9 cellular contexts compared by ENCODE assay signal in genomic region chr1:40736085-40736531, GRCh38. TPM values are rescaled to one million over a fixed set of nuclear protein-coding genes. Genes with fewer than 3 reads are reported as not detected.
DNase-seq lines count a peak whose midpoint lies in the region; ATAC-seq, FAIRE-seq and TF ChIP-seq lines count a peak whose summit lies in the region.
"Had no signal": no experiment of that assay in that cellular context is flagged by ENCODE, and none has a peak within 500 bp of the region (broad histone marks: within the 10 kb centered on the region; RNA-seq: fewer than 3 reads in every experiment).

No MANE protein-coding gene starts in this region.

- no peak overlapping the region for H2BK120ac ChIP-seq in H1 (replicated peaks; ENCODE audit: low read depth, low read length)

- TF ChIP-seq CTCF in H1 (IDR thresholded peaks at IDR 0.05; ENCODE audit: control extremely low read depth in 1 of 3, insufficient read depth in 1 of 3, low read depth in 1 of 3, low read length in 3 of 3) (no peak), HepG2 (CRISPR knock-in tag; IDR thresholded peaks at IDR 0.05) (no peak), uterus (IDR thresholded peaks at IDR 0.05) (no peak)

- peak; percentile 63 for FAIRE-seq in H1 (lab: Jason Lieb, UNC)
- FAIRE-seq in HepG2 (lab: Jason Lieb, UNC): no peak
- no peak for FAIRE-seq in frontal cortex (lab: Jason Lieb, UNC)

- intact Hi-C loops in Right ventricle myocardium superior (cut with DNase I) (no loop called here), cardiac septum (cut with DNase I) (loop anchor here (1.0 kb wide), 1 partner anchor 45 kb away; the partner anchor contains the start of gene NFYC), HepG2 (cut with micrococcal nuclease; ENCODE audit: unreplicated experiment) (no loop called here), uterus (cut with DNase I; ENCODE audit: low total_unique reads) (no loop called here)

- H3K79me1 ChIP-seq in H1 (ENCODE audit: low read depth, low read length): peaks cover 5% of the 10 kb centered on the region

- H3K27me3 ChIP-seq in H1 (replicated peaks in 1 of 4; ENCODE audit: control insufficient read depth in 3 of 4, extremely low read depth in 1 of 4, insufficient read depth in 3 of 4, low read length in 3 of 4) (no peaks in the 10 kb centered on the region), HepG2 (ENCODE audit: control insufficient read depth in 1 of 2, insufficient read depth in 2 of 2, low read length in 2 of 2) (no peaks in the 10 kb centered on the region), uterus (no peaks in the 10 kb centered on the region), MG63 (no peaks in the 10 kb centered on the region)

- no peak overlapping the region for H2AK5ac ChIP-seq in H1 (ENCODE audit: low read depth, low read length)

- H2BK12ac ChIP-seq in H1 (ENCODE audit: low read depth, low read length): no peak overlapping the region

- POLR2A ChIA-PET in H1 (lab: Charles Lee; ENCODE audit: partially characterized antibody) (interaction anchor here (0.7 to 1.0 kb wide), 2 partner anchors 9 to 12 kb away, joined by 3 read pairs; no protein-coding TSS in a partner anchor), HepG2 (lab: Yijun Ruan, JAX) (no interaction called here)

- H3K23me2 ChIP-seq in H1 (ENCODE audit: low read depth, low read length): no peaks in the 10 kb centered on the region

- H3K14ac ChIP-seq in H1 (ENCODE audit: insufficient read length): no peak overlapping the region

- no peak overlapping the region for H4K91ac ChIP-seq in H1 (replicated peaks; ENCODE audit: insufficient read length, low read length)

- H2BK5ac ChIP-seq in H1 (ENCODE audit: low read depth, low read length): no peak overlapping the region

- H3K23ac ChIP-seq in H1 (ENCODE audit: insufficient read length): no peak overlapping the region

- peak; percentile 45 for ATAC-seq in Right ventricle myocardium superior (ENCODE audit: poor library complexity)
- ATAC-seq in HepG2: no peak
- ATAC-seq in HG03095 (IDR thresholded peaks at IDR 0.05; ENCODE audit: unreplicated experiment): no peak

- H2AFZ ChIP-seq in H1 (ENCODE audit: low read length) (no peak overlapping the region), HepG2 (ENCODE audit: low read length) (no peak overlapping the region)

- TF ChIP-seq RAD21 in H1 (IDR thresholded peaks at IDR 0.05 in 1 of 2, conservative IDR thresholded peaks at IDR 0.05 in 1 of 2; ENCODE audit: low read depth in 2 of 2, low read length in 2 of 2): no peak
- no peak for TF ChIP-seq RAD21 in HepG2 (CRISPR knock-in tag; IDR thresholded peaks at IDR 0.05)

- H3K79me2 ChIP-seq in H1 (ENCODE audit: control insufficient read depth in 1 of 2, insufficient read depth in 2 of 2, low read length in 2 of 2): peaks cover 3 to 48% of the 10 kb centered on the region in 2 experiments; a peak in 3 of 4 replicates
- H3K79me2 ChIP-seq in HepG2 (ENCODE audit: insufficient read depth, low read length): peaks cover 52% of the 10 kb centered on the region

- in situ Hi-C loops in HepG2 (cut with HindIII; ENCODE audit: extremely low pct_ligation_motif_present, low pct_unique_long_range_greater_than_20kb): no loop called here

- no peak overlapping the region for H3K4ac ChIP-seq in H1 (replicated peaks; ENCODE audit: insufficient read length, low read depth, low read length)

- H3K9ac ChIP-seq in H1 (replicated peaks in 1 of 4; ENCODE audit: extremely low read depth in 1 of 4, low read depth in 3 of 4, low read length in 3 of 4): no peak overlapping the region
- H3K9ac ChIP-seq in HepG2 (ENCODE audit: insufficient read depth, low read depth, low read length): no peak overlapping the region

- CTCF ChIA-PET in H1 (lab: Charles Lee; ENCODE audit: partially characterized antibody): interaction anchor here (0.6 to 1.7 kb wide), 5 partner anchors 9 to 230 kb away, joined by 3 to 4 read pairs (median 3); no protein-coding TSS in a partner anchor
- CTCF ChIA-PET in HepG2 (lab: Yijun Ruan, JAX; ENCODE audit: low intra/inter-chr PET ratio, low total read pairs): no interaction called here

- H4K8ac ChIP-seq in H1 (ENCODE audit: extremely low read depth, insufficient read depth, low read length): no peak overlapping the region

- H3K4me3 ChIP-seq in H1 (ENCODE audit: extremely low read depth in 1 of 4, insufficient read depth in 2 of 4, low read depth in 3 of 4, low read length in 4 of 4): no peak overlapping the region
- H3K4me3 ChIP-seq in HepG2 (replicated peaks in 1 of 3; ENCODE audit: insufficient read depth in 1 of 3, low read depth in 2 of 3, low read length in 3 of 3): no peak overlapping the region
- H3K4me3 ChIP-seq in uterus: no peak overlapping the region
- no peak overlapping the region for H3K4me3 ChIP-seq in MG63
- H3K4me3 ChIP-seq: HAP-1 had no signal

- H3K4me2 ChIP-seq in H1 (ENCODE audit: insufficient read depth in 1 of 2, low read depth in 2 of 2, low read length in 2 of 2) (no peak overlapping the region), HepG2 (ENCODE audit: low read depth, low read length) (no peak overlapping the region)

- H3K18ac ChIP-seq in H1 (ENCODE audit: extremely low read depth, low read length): no peak overlapping the region

- H3K36me3 ChIP-seq in H1 (ENCODE audit: control insufficient read depth in 2 of 4, insufficient read depth in 4 of 4, low read length in 3 of 4) (peaks cover 0 to 27% (median 14%) of the 10 kb centered on the region in 4 experiments; a peak in 6 of 8 replicates), HepG2 (replicated peaks in 1 of 2; ENCODE audit: control insufficient read depth in 1 of 2, insufficient read depth in 2 of 2, low read length in 2 of 2) (peaks cover 10 to 36% of the 10 kb centered on the region in 2 experiments), uterus (no peaks in the 10 kb centered on the region), MG63 (peaks cover 7% of the 10 kb centered on the region)

- no peak overlapping the region for H2BK20ac ChIP-seq in H1 (ENCODE audit: low read length)

- TF ChIP-seq POLR2A in H1 (IDR thresholded peaks at IDR 0.05; ENCODE audit: control extremely low read depth in 1 of 2, low read depth in 2 of 2, low read length in 2 of 2) (no peak), HepG2 (IDR thresholded peaks at IDR 0.05; ENCODE audit: insufficient read depth in 1 of 2, low read depth in 2 of 2, low read length in 2 of 2) (no peak), uterus (IDR thresholded peaks at IDR 0.05) (no peak)

- no TSS peak for BruUV-seq in HepG2 (replicated peaks; lab: Mats Ljungman, UMichigan)

- H3K4me1 ChIP-seq in H1 (replicated peaks in 1 of 4; ENCODE audit: control insufficient read depth in 3 of 4, insufficient read depth in 4 of 4, low read length in 3 of 4) (no peaks in the 10 kb centered on the region; a peak in 1 of 7 replicates), HepG2 (ENCODE audit: insufficient read depth, low read length) (peaks cover 26% of the 10 kb centered on the region), uterus (no peaks in the 10 kb centered on the region)

- H3K27ac ChIP-seq in H1 (ENCODE audit: low read depth, low read length): no peak overlapping the region
- no peak overlapping the region for H3K27ac ChIP-seq in HepG2 (ENCODE audit: extremely low read length, insufficient read depth, low read length)
- peak overlapping the region; percentile 38 to 39 for H3K27ac ChIP-seq in uterus

- no peak overlapping the region for H2BK15ac ChIP-seq in H1 (ENCODE audit: low read length)

- no peak overlapping the region for H4K5ac ChIP-seq in H1 (ENCODE audit: insufficient read length, low read depth, low read length)

- no peak overlapping the region for H3K56ac ChIP-seq in H1 (replicated peaks; ENCODE audit: insufficient read length, low read depth, low read length)

- TF ChIP-seq EP300 in H1 (IDR thresholded peaks at IDR 0.05; ENCODE audit: borderline replicate concordance in 1 of 2, low read depth in 2 of 2, low read length in 2 of 2): no peak
- no peak for TF ChIP-seq EP300 in HepG2 (IDR thresholded peaks at IDR 0.05; ENCODE audit: low read depth in 2 of 2, low read length in 2 of 2)
- TF ChIP-seq EP300 in HepG2 (CRISPR knock-in tag; IDR thresholded peaks at IDR 0.05; ENCODE audit: borderline replicate concordance): no peak

- DNase-seq in Right ventricle myocardium superior (no peak), cardiac septum (ENCODE audit: low spot score) (no peak), H1 (ENCODE audit: low read depth in 1 of 2, low spot score in 2 of 2) (no peak), HepG2 (ENCODE audit: low spot score) (no peak), uterus (no peak), MG63 (no peak), frontal cortex (ENCODE audit: low spot score in 2 of 2) (no peak)

- peaks cover 0 to 5% of the 10 kb centered on the region in 2 experiments for H4K20me1 ChIP-seq in H1 (replicated peaks in 1 of 2; ENCODE audit: control insufficient read depth in 1 of 2, insufficient read depth in 2 of 2, low read length in 2 of 2)
- H4K20me1 ChIP-seq in HepG2 (ENCODE audit: insufficient read depth, low read length): no peaks in the 10 kb centered on the region

- H3K9me3 ChIP-seq in H1 (ENCODE audit: insufficient read depth in 2 of 2, low read depth in 1 of 2, low read length in 1 of 2) (no peaks in the 10 kb centered on the region), HepG2 (ENCODE audit: low read length) (no peaks in the 10 kb centered on the region), uterus (no peaks in the 10 kb centered on the region), MG63 (peaks cover 12% of the 10 kb centered on the region)
- H3K9me3 ChIP-seq: HAP-1 had no signal

RNA-seq across cellular contexts. Expression of gene NFYC, which starts 44.6 kb away (rescaled TPM):
- 65.9 TPM for total RNA-seq in Right ventricle myocardium superior
- total RNA-seq in cardiac septum: 61.7 TPM
- total RNA-seq in H1 (2021; fragmentation: NEBNext Ultra II Directional; extraction: Animal tissue kit (Norgen Biotek cat#: 25700)): 51.1 and 54.1 TPM in 2 replicates
- polyA plus RNA-seq in H1 (2011; rRNA removed): 107 and 124 TPM in 2 replicates
- polyA plus RNA-seq in H1 (2011; cell fraction: cytosol; rRNA removed): 104 TPM
- polyA plus RNA-seq in H1 (2011; cell fraction: nucleus; rRNA removed): 126 TPM
- 43.6 to 57.9 TPM (median 56.1 TPM) in 4 replicates for polyA plus RNA-seq in H1 (2012, experiment 1 of 2)
- 37.3 TPM for polyA plus RNA-seq in H1 (2012, experiment 2 of 2)
- 42.0 TPM for polyA plus RNA-seq in H1 (2013, experiment 1 of 2)
- polyA plus RNA-seq in H1 (2013, experiment 2 of 2): 38.3 TPM
- 76.7 and 111 TPM in 2 replicates for polyA minus RNA-seq in H1 (2011; rRNA and poly(A)+ RNA removed)
- 57.0 TPM for polyA minus RNA-seq in H1 (2011; cell fraction: cytosol; rRNA and poly(A)+ RNA removed)
- polyA minus RNA-seq in H1 (2011; cell fraction: nucleus; rRNA and poly(A)+ RNA removed): 73.3 TPM
- 33.9 and 41.3 TPM in 2 replicates for total RNA-seq in HepG2 (2016; rRNA removed; fragmentation: Illumina TruSeq; extraction: Trizol)
- 25.9 and 26.3 TPM in 2 replicates for total RNA-seq in HepG2 (2016; cell fraction: cytosol; rRNA removed; fragmentation: Illumina TruSeq; extraction: Trizol; ENCODE audit: low read depth)
- total RNA-seq in HepG2 (2016; cell fraction: insoluble cytoplasmic fraction; rRNA removed; fragmentation: Illumina TruSeq; extraction: Trizol): 33.9 and 40.9 TPM in 2 replicates
- 39.1 and 40.3 TPM in 2 replicates for total RNA-seq in HepG2 (2016; cell fraction: membrane; rRNA removed; fragmentation: Illumina TruSeq; extraction: Trizol)
- 32.4 and 36.8 TPM in 2 replicates for total RNA-seq in HepG2 (2016; cell fraction: nucleus; rRNA removed; fragmentation: Illumina TruSeq; extraction: Trizol)
- 69.6 and 73.7 TPM in 2 replicates for polyA plus RNA-seq in HepG2 (2011; rRNA removed)
- 53.5 and 68.5 TPM in 2 replicates for polyA plus RNA-seq in HepG2 (2011; cell fraction: cytosol; rRNA removed)
- polyA plus RNA-seq in HepG2 (2011; cell fraction: nucleus; rRNA removed): 81.8 and 103 TPM in 2 replicates
- 34.0 and 34.2 TPM in 2 replicates for polyA plus RNA-seq in HepG2 (2012)
- 36.8 and 37.1 TPM in 2 replicates for polyA plus RNA-seq in HepG2 (2016; cell fraction: cytosol; fragmentation: Illumina TruSeq; extraction: Trizol; ENCODE audit: low read depth)
- polyA plus RNA-seq in HepG2 (2016; cell fraction: insoluble cytoplasmic fraction; fragmentation: Illumina TruSeq; extraction: Trizol; ENCODE audit: low read depth): 67.3 and 76.9 TPM in 2 replicates
- 46.4 and 53.8 TPM in 2 replicates for polyA plus RNA-seq in HepG2 (2016; cell fraction: membrane; fragmentation: Illumina TruSeq; extraction: Trizol; ENCODE audit: low read depth)
- 88.2 and 99.1 TPM in 2 replicates for polyA plus RNA-seq in HepG2 (2016; cell fraction: nucleus; fragmentation: Illumina TruSeq; extraction: Trizol; ENCODE audit: insufficient read depth, low read depth)
- 97.3 and 101 TPM in 2 replicates for polyA minus RNA-seq in HepG2 (2011; rRNA and poly(A)+ RNA removed; ENCODE audit: low replicate concordance)
- polyA minus RNA-seq in HepG2 (2011; cell fraction: cytosol; rRNA and poly(A)+ RNA removed): 34.4 and 38.4 TPM in 2 replicates
- 57.3 and 58.2 TPM in 2 replicates for polyA minus RNA-seq in HepG2 (2011; cell fraction: nucleus; rRNA and poly(A)+ RNA removed)
- total RNA-seq in uterus: 10 to 100 TPM; 31.8 to 63.3 (median 44.0) TPM
- 10.7 and 16.4 TPM in 2 replicates for total RNA-seq in MG63 (2014; rRNA removed; shearing (Covaris generic); ENCODE audit: low replicate concordance)
- 31.8 TPM for total RNA-seq in frontal cortex

RNA-seq across cellular contexts. Expression of gene KCNQ4, which starts 47.5 kb away (rescaled TPM):
- total RNA-seq in Right ventricle myocardium superior (2.6 TPM), cardiac septum (3.6 TPM), HepG2 (2016; rRNA removed; fragmentation: Illumina TruSeq; extraction: Trizol) (0.02 TPM in 1 of 2 replicates, not detected in the other), uterus (10 to 100 TPM in 1 of 4 donors, 1 to 10 TPM in 2, not detected in 1; 2.7 to 13.4 (median 7.4) TPM), frontal cortex (1.2 TPM)
- 3.5 and 3.9 TPM in 2 replicates for total RNA-seq in H1 (2021; fragmentation: NEBNext Ultra II Directional; extraction: Animal tissue kit (Norgen Biotek cat#: 25700))
- polyA plus RNA-seq in H1 (2011; rRNA removed) (2.2 and 4.0 TPM in 2 replicates), HepG2 (2011; rRNA removed) (0.03 and 0.09 TPM in 2 replicates)
- polyA plus RNA-seq in H1 (2011; cell fraction: cytosol; rRNA removed): 1.9 TPM
- polyA plus RNA-seq in H1 (2011; cell fraction: nucleus; rRNA removed): 7.6 TPM
- 3.0 to 5.7 TPM (median 4.7 TPM) in 4 replicates for polyA plus RNA-seq in H1 (2012, experiment 1 of 2)
- 3.1 TPM for polyA plus RNA-seq in H1 (2012, experiment 2 of 2)
- 2.7 TPM for polyA plus RNA-seq in H1 (2013, experiment 1 of 2)
- 2.5 TPM for polyA plus RNA-seq in H1 (2013, experiment 2 of 2)
- 1.2 and 1.3 TPM in 2 replicates for polyA minus RNA-seq in H1 (2011; rRNA and poly(A)+ RNA removed)
- 2.1 TPM for polyA minus RNA-seq in H1 (2011; cell fraction: cytosol; rRNA and poly(A)+ RNA removed)
- 2.5 TPM for polyA minus RNA-seq in H1 (2011; cell fraction: nucleus; rRNA and poly(A)+ RNA removed)
- not detected in 2 replicates for total RNA-seq in HepG2 (2016; cell fraction: cytosol; rRNA removed; fragmentation: Illumina TruSeq; extraction: Trizol; ENCODE audit: low read depth)
- total RNA-seq in HepG2 (2016; cell fraction: insoluble cytoplasmic fraction; rRNA removed; fragmentation: Illumina TruSeq; extraction: Trizol): not detected in 2 replicates
- total RNA-seq in HepG2 (2016; cell fraction: membrane; rRNA removed; fragmentation: Illumina TruSeq; extraction: Trizol): not detected in 2 replicates
- total RNA-seq in HepG2 (2016; cell fraction: nucleus; rRNA removed; fragmentation: Illumina TruSeq; extraction: Trizol): not detected in 2 replicates
- 0.03 and 0.05 TPM in 2 replicates for polyA plus RNA-seq in HepG2 (2011; cell fraction: cytosol; rRNA removed)
- 0.40 and 0.48 TPM in 2 replicates for polyA plus RNA-seq in HepG2 (2011; cell fraction: nucleus; rRNA removed)
- polyA plus RNA-seq in HepG2 (2012): 0.04 and 0.12 TPM in 2 replicates
- polyA plus RNA-seq in HepG2 (2016; cell fraction: cytosol; fragmentation: Illumina TruSeq; extraction: Trizol; ENCODE audit: low read depth): not detected in 2 replicates
- polyA plus RNA-seq in HepG2 (2016; cell fraction: insoluble cytoplasmic fraction; fragmentation: Illumina TruSeq; extraction: Trizol; ENCODE audit: low read depth): not detected in 2 replicates
- 0.06 TPM in 1 of 2 replicates, not detected in the other for polyA plus RNA-seq in HepG2 (2016; cell fraction: membrane; fragmentation: Illumina TruSeq; extraction: Trizol; ENCODE audit: low read depth)
- 0.19 and 0.45 TPM in 2 replicates for polyA plus RNA-seq in HepG2 (2016; cell fraction: nucleus; fragmentation: Illumina TruSeq; extraction: Trizol; ENCODE audit: insufficient read depth, low read depth)
- polyA minus RNA-seq in HepG2 (2011; rRNA and poly(A)+ RNA removed; ENCODE audit: low replicate concordance): 0.08 and 0.12 TPM in 2 replicates
- not detected in 2 replicates for polyA minus RNA-seq in HepG2 (2011; cell fraction: cytosol; rRNA and poly(A)+ RNA removed)
- polyA minus RNA-seq in HepG2 (2011; cell fraction: nucleus; rRNA and poly(A)+ RNA removed): not detected in 2 replicates
- not detected in 2 replicates for total RNA-seq in MG63 (2014; rRNA removed; shearing (Covaris generic); ENCODE audit: low replicate concordance)

Comparison
In these comparisons a context has a peak if more than half of its experiments do, and no peak if none do; other contexts are left out.
1. H3K27ac ChIP-seq: peak in uterus (2 of 2); none in H1 (single experiment) and HepG2 (single experiment).